ENCODE assay signal across 24 cellular contexts in genomic region chr1:225156254-225156653, GRCh38.
DNase-seq lines count a peak whose midpoint lies in the region; ATAC-seq and TF ChIP-seq lines count a peak whose summit lies in the region.
"Had no signal": no experiment of that assay in that cellular context is flagged by ENCODE, and none has a peak within 500 bp of the region (broad histone marks: within the 10 kb centered on the region; RNA-seq: fewer than 3 reads in every experiment).

No MANE protein-coding gene starts in this region.

- H3K4me2 ChIP-seq in Loucy (ENCODE audit: low read depth, low read length, poor library complexity, severe bottlenecking) (peak overlapping the region; percentile 60), neuronal stem cell (ENCODE audit: insufficient read depth, low read length, poor library complexity, severe bottlenecking) (no peak overlapping the region)
- H3K4me2 ChIP-seq: A549 had no signal

- H3K36me3 Mint-ChIP-seq in activated T-cell treated with anti-CD3 and anti-CD28 coated beads, Interleukin-2, amount 50 U/mL, for 72 hours (ENCODE audit: insufficient read depth in 2 of 2): no peaks in the 10 kb centered on the region
- H3K36me3 Mint-ChIP-seq in activated T-cell treated with anti-CD3 and anti-CD28 coated beads, Interleukin-2, amount 50 U/mL, for 4 hours (ENCODE audit: insufficient read depth): no peaks in the 10 kb centered on the region
- H3K36me3 Mint-ChIP-seq in activated CD4-positive, alpha-beta memory T cell treated with anti-CD3 and anti-CD28 coated beads, Interleukin-2, amount 10 ng/mL, durations not matched to agents 7 days and 5 days (ENCODE audit: low read depth): no peaks in the 10 kb centered on the region
- H3K36me3 Mint-ChIP-seq: natural killer cell had no signal

- H2AFZ ChIP-seq in Loucy (ENCODE audit: low read length) (no peak overlapping the region), neuronal stem cell (ENCODE audit: low read length) (no peak overlapping the region)

- H4K20me1 ChIP-seq in Loucy (ENCODE audit: insufficient read depth, low read length, poor library complexity, severe bottlenecking): no peaks in the 10 kb centered on the region

- H3K9ac ChIP-seq in Loucy (ENCODE audit: low read depth, low read length, poor library complexity, severe bottlenecking) (no peak overlapping the region), neuronal stem cell (ENCODE audit: low read depth, low read length, poor library complexity) (no peak overlapping the region)

- CTCF ChIA-PET in activated CD4-positive, alpha-beta memory T cell treated with anti-CD3 and anti-CD28 coated beads, Interleukin-2, amount 10 ng/mL, durations not matched to agents 7 days and 5 days (lab: Charles Lee): no interaction called here

- POLR2A ChIA-PET in activated CD4-positive, alpha-beta memory T cell treated with anti-CD3 and anti-CD28 coated beads, Interleukin-2, amount 10 ng/mL, durations not matched to agents 7 days and 5 days (lab: Charles Lee): no interaction called here

- WGBS in neuronal stem cell (ENCODE audit: extremely low coverage in 2 of 2, insufficient read length in 2 of 2, insufficient replicate concordance in 1 of 2), 2 donors: no CpG with 5 or more reads among the region's 3 CpGs
- WGBS in psoas muscle, 3 donors: 33 to 47% (median 42%) methylated on average over 3 of the region's 3 CpGs

- H3K23ac ChIP-seq in neuronal stem cell (ENCODE audit: low read depth, low read length, poor library complexity): no peak overlapping the region

- no peak overlapping the region for H4K8ac ChIP-seq in neuronal stem cell (ENCODE audit: low read depth, low read length)

- no peak overlapping the region for H3K14ac ChIP-seq in neuronal stem cell (ENCODE audit: low read length)

- ATAC-seq in activated T-cell treated with anti-CD3 and anti-CD28 coated beads, Interleukin-2, amount 50 U/mL, for 72 hours (replicated peaks in 1 of 2): peak; percentile 51 to 54
- ATAC-seq in activated T-cell treated with anti-CD3 and anti-CD28 coated beads, Interleukin-2, amount 50 U/mL, for 4 hours: no peak
- no peak for ATAC-seq in psoas muscle
- ATAC-seq: A549, natural killer cell, PC-3 had no signal

- H3K4me3 ChIP-seq in Loucy (ENCODE audit: low read length, poor library complexity, severe bottlenecking) (peak overlapping the region; percentile 26), neuronal stem cell (ENCODE audit: low read length in 2 of 2) (no peak overlapping the region), psoas muscle (no peak overlapping the region)
- H3K4me3 ChIP-seq: A549, coronary artery, SJSA1, spleen, vagina had no signal

- no peak overlapping the region for H4K91ac ChIP-seq in neuronal stem cell (ENCODE audit: low read depth, low read length, poor library complexity)

- H3K4me3 Mint-ChIP-seq in activated T-cell treated with anti-CD3 and anti-CD28 coated beads, Interleukin-2, amount 50 U/mL, for 72 hours: no peak overlapping the region
- H3K4me3 Mint-ChIP-seq in activated T-cell treated with anti-CD3 and anti-CD28 coated beads, Interleukin-2, amount 50 U/mL, for 4 hours: no peak overlapping the region
- no peak overlapping the region for H3K4me3 Mint-ChIP-seq in activated CD4-positive, alpha-beta memory T cell treated with anti-CD3 and anti-CD28 coated beads, Interleukin-2, amount 10 ng/mL, durations not matched to agents 7 days and 5 days
- H3K4me3 Mint-ChIP-seq: activated CD4-positive, alpha-beta T cell treated with anti-CD3 and anti-CD28 coated beads, Interleukin-2, amount 10 ng/mL, durations not matched to agents 7 days and 5 days; immature natural killer cell; natural killer cell had no signal

- no peak overlapping the region for H3K27ac ChIP-seq in neuronal stem cell (replicated peaks; ENCODE audit: low read length)
- no peak overlapping the region for H3K27ac ChIP-seq in psoas muscle
- H3K27ac ChIP-seq: A549, coronary artery, SJSA1, spleen, vagina had no signal

- no peaks in the 10 kb centered on the region for H3K36me3 ChIP-seq in Loucy (ENCODE audit: insufficient read depth, low read length)
- no peaks in the 10 kb centered on the region for H3K36me3 ChIP-seq in neuronal stem cell (replicated peaks in 1 of 2; ENCODE audit: control insufficient read depth in 2 of 2, insufficient read depth in 2 of 2, low read length in 2 of 2)
- no peaks in the 10 kb centered on the region for H3K36me3 ChIP-seq in psoas muscle (ENCODE audit: insufficient read depth in 1 of 2, low read depth in 1 of 2)
- H3K36me3 ChIP-seq: SJSA1, spleen, vagina had no signal

- H3K79me2 ChIP-seq in Loucy (ENCODE audit: insufficient read depth, low read length): no peaks in the 10 kb centered on the region

- H3K9me3 ChIP-seq in Loucy (ENCODE audit: insufficient read depth, low read depth, low read length) (no peaks in the 10 kb centered on the region), neuronal stem cell (replicated peaks in 1 of 2; ENCODE audit: control insufficient read depth in 2 of 2, insufficient read depth in 1 of 2, low read depth in 1 of 2, low read length in 2 of 2) (no peaks in the 10 kb centered on the region), psoas muscle (no peaks in the 10 kb centered on the region)
- H3K9me3 ChIP-seq: A549, SJSA1, spleen, vagina had no signal

- intact Hi-C loops in psoas muscle (cut with DNase I): no loop called here

- no peaks in the 10 kb centered on the region for H3K79me1 ChIP-seq in neuronal stem cell (ENCODE audit: low read depth, low read length)

- no peak overlapping the region for H2BK15ac ChIP-seq in neuronal stem cell (ENCODE audit: low read length)

- no peaks in the 10 kb centered on the region for H3K9me3 Mint-ChIP-seq in activated T-cell treated with anti-CD3 and anti-CD28 coated beads, Interleukin-2, amount 50 U/mL, for 72 hours
- H3K9me3 Mint-ChIP-seq in activated T-cell treated with anti-CD3 and anti-CD28 coated beads, Interleukin-2, amount 50 U/mL, for 4 hours: no peaks in the 10 kb centered on the region
- no peaks in the 10 kb centered on the region for H3K9me3 Mint-ChIP-seq in activated CD4-positive, alpha-beta memory T cell treated with anti-CD3 and anti-CD28 coated beads, Interleukin-2, amount 10 ng/mL, durations not matched to agents 7 days and 5 days
- H3K9me3 Mint-ChIP-seq: activated CD4-positive, alpha-beta T cell treated with anti-CD3 and anti-CD28 coated beads, Interleukin-2, amount 10 ng/mL, durations not matched to agents 7 days and 5 days had no signal

- H2BK120ac ChIP-seq in neuronal stem cell (ENCODE audit: low read depth, low read length): no peak overlapping the region

- no peak overlapping the region for H3K18ac ChIP-seq in neuronal stem cell (ENCODE audit: low read length)

- no peak overlapping the region for H3K4ac ChIP-seq in neuronal stem cell (ENCODE audit: low read length)

- H2BK5ac ChIP-seq in neuronal stem cell (ENCODE audit: low read length): no peak overlapping the region

- peaks cover 9% of the 10 kb centered on the region for H3K4me1 Mint-ChIP-seq in activated T-cell treated with anti-CD3 and anti-CD28 coated beads, Interleukin-2, amount 50 U/mL, for 72 hours (ENCODE audit: low read depth)
- peaks cover 6% of the 10 kb centered on the region for H3K4me1 Mint-ChIP-seq in activated T-cell treated with anti-CD3 and anti-CD28 coated beads, Interleukin-2, amount 50 U/mL, for 4 hours (ENCODE audit: low read depth)
- peaks cover 4% of the 10 kb centered on the region for H3K4me1 Mint-ChIP-seq in activated CD4-positive, alpha-beta memory T cell treated with anti-CD3 and anti-CD28 coated beads, Interleukin-2, amount 10 ng/mL, durations not matched to agents 7 days and 5 days
- H3K4me1 Mint-ChIP-seq: natural killer cell had no signal

- H3K9me2 ChIP-seq in Loucy (replicated peaks; ENCODE audit: low read depth, low read length): no peaks in the 10 kb centered on the region

- peaks cover 46% of the 10 kb centered on the region for H3K27me3 ChIP-seq in Loucy (ENCODE audit: insufficient read depth, low read length, poor library complexity, severe bottlenecking)
- H3K27me3 ChIP-seq in neuronal stem cell (ENCODE audit: control insufficient read depth in 3 of 3, insufficient read depth in 3 of 3, low read depth in 1 of 3, low read length in 3 of 3): no peaks in the 10 kb centered on the region
- no peaks in the 10 kb centered on the region for H3K27me3 ChIP-seq in psoas muscle (ENCODE audit: insufficient read depth in 3 of 3, low read length in 2 of 3)
- H3K27me3 ChIP-seq: SJSA1, spleen, vagina had no signal

- peaks cover 11% of the 10 kb centered on the region for H3K4me1 ChIP-seq in Loucy (ENCODE audit: insufficient read depth, low read length, poor library complexity, severe bottlenecking)
- no peaks in the 10 kb centered on the region for H3K4me1 ChIP-seq in neuronal stem cell (ENCODE audit: control insufficient read depth in 2 of 2, insufficient read depth in 1 of 2, low read depth in 1 of 2, low read length in 2 of 2)
- no peaks in the 10 kb centered on the region for H3K4me1 ChIP-seq in psoas muscle
- H3K4me1 ChIP-seq: A549, SJSA1, vagina had no signal

- no peaks in the 10 kb centered on the region for H3F3A ChIP-seq in Loucy (ENCODE audit: low read depth)

- no peak for DNase-seq in activated T-cell treated with anti-CD3 and anti-CD28 coated beads, Interleukin-2, amount 50 U/mL, for 72 hours
- no peak for DNase-seq in activated T-cell treated with anti-CD3 and anti-CD28 coated beads, Interleukin-2, amount 50 U/mL, for 4 hours
- DNase-seq in astrocyte of the hippocampus (ENCODE audit: low read depth, low spot score) (peak; percentile 53), neuronal stem cell (ENCODE audit: low spot score) (no peak), psoas muscle (no peak), midbrain (lab: John Stamatoyannopoulos, UW) (no peak)
- DNase-seq in activated CD4-positive, alpha-beta memory T cell treated with anti-CD3 and anti-CD28 coated beads, Interleukin-2, amount 10 ng/mL, durations not matched to agents 7 days and 5 days: no peak
- DNase-seq: activated CD4-positive, alpha-beta T cell treated with anti-CD3 and anti-CD28 coated beads, Interleukin-2, amount 10 ng/mL, durations not matched to agents 7 days and 5 days; amygdala; erythroblast; GOT3; immature natural killer cell; MV-4-11; natural killer cell; NCI-H69; PC-3; spleen; stimulated activated naive CD4-positive, alpha-beta T cell treated with Interleukin-2 at 50 U/mL for 16 hours; T1000 had no signal

- H2BK12ac ChIP-seq in neuronal stem cell (ENCODE audit: low read length): peak overlapping the region; percentile 10

- H3K27me3 Mint-ChIP-seq in activated T-cell treated with anti-CD3 and anti-CD28 coated beads, Interleukin-2, amount 50 U/mL, for 72 hours (ENCODE audit: low read depth): no peaks in the 10 kb centered on the region
- H3K27me3 Mint-ChIP-seq in activated T-cell treated with anti-CD3 and anti-CD28 coated beads, Interleukin-2, amount 50 U/mL, for 4 hours (ENCODE audit: low read depth): peaks cover 6% of the 10 kb centered on the region
- peaks cover 2% of the 10 kb centered on the region for H3K27me3 Mint-ChIP-seq in activated CD4-positive, alpha-beta memory T cell treated with anti-CD3 and anti-CD28 coated beads, Interleukin-2, amount 10 ng/mL, durations not matched to agents 7 days and 5 days

- TF ChIP-seq CTCF in Loucy (conservative IDR thresholded peaks at IDR 0.05; ENCODE audit: low read length) (no peak), psoas muscle (IDR thresholded peaks at IDR 0.05) (no peak)

- no peak overlapping the region for H3K27ac Mint-ChIP-seq in activated T-cell treated with anti-CD3 and anti-CD28 coated beads, Interleukin-2, amount 50 U/mL, for 72 hours
- H3K27ac Mint-ChIP-seq in activated CD4-positive, alpha-beta memory T cell treated with anti-CD3 and anti-CD28 coated beads, Interleukin-2, amount 10 ng/mL, durations not matched to agents 7 days and 5 days: no peak overlapping the region
- H3K27ac Mint-ChIP-seq: activated CD4-positive, alpha-beta T cell treated with anti-CD3 and anti-CD28 coated beads, Interleukin-2, amount 10 ng/mL, durations not matched to agents 7 days and 5 days; immature natural killer cell; natural killer cell had no signal

- H2AK5ac ChIP-seq in neuronal stem cell (ENCODE audit: low read depth, low read length): no peak overlapping the region

Comparison
In these comparisons a context has a peak if more than half of its experiments do, and no peak if none do; other contexts are left out.
1. ATAC-seq: peak in activated T-cell treated with anti-CD3 and anti-CD28 coated beads, Interleukin-2, amount 50 U/mL, for 72 hours (2 of 2); none in activated T-cell treated with anti-CD3 and anti-CD28 coated beads, Interleukin-2, amount 50 U/mL, for 4 hours (0 of 2) and psoas muscle (0 of 4).